In the genomic region with DNA sequence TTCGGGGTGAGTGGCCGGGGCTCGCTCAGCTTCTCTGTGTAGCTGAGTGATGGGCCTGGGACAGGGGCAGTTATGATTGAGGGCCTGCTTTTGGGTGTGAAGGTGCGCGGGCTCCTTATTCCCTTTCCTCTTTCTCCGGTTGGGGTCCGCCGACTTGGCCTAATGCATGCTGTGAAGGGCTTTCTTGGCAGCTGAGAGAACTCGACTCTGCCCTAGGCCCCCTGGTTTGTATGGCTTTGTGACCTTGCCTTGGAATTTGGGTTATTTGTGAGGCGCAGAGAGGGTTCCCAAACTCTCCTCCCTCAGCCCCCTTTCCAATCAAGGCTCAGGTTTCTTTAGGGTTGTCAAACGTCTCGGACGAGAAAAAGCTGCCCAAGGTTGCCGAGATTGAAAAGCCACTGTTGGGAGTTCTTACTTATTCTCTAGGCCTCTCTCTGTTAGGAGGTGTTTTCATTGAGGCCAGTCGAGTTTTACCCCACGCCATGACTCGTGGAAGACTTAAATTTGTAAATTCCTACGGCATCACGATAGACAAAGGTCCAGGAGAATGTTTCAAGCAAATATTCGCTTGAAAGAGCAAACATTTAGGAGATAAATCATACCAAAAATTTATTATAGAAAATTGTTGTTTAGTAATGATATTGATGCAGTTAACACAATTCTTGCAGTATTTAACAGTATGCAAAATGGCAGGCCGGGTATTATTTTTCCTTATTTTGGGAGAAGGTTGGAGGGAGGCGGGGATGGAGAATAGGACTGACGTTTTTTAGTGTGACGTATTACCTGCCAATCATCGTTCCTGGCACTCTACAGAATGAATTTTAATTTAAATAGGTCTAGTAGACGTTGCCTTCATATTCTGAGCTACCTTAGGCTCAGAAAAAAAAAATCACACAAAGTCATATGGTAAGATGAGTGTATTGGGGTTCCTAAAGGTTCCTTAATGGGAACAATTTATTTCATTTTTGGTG, we compare ENCODE assay signal across 9 cellular contexts. TPM values are rescaled to one million over a fixed set of nuclear protein-coding genes. Genes with fewer than 3 reads are reported as not detected.
A peak's percentile ranks its signal among the peaks of the same experiment; 100 is the strongest.
DNase-seq lines count a peak whose midpoint lies in the region; ATAC-seq, FAIRE-seq and TF ChIP-seq lines count a peak whose summit lies in the region.
"Had no signal": no experiment of that assay in that cellular context is flagged by ENCODE, and none has a peak within 500 bp of the region (broad histone marks: within the 10 kb centered on the region; RNA-seq: fewer than 3 reads in every experiment).

No MANE protein-coding gene starts in this region.

- H2AFZ ChIP-seq in keratinocyte (ENCODE audit: control insufficient read depth, low read length): peak overlapping the region; percentile 91

- no peaks in the 10 kb centered on the region for H3K9me1 ChIP-seq in keratinocyte (ENCODE audit: control insufficient read depth, extremely low read depth, insufficient read depth, low read length)

- H3K79me2 ChIP-seq in keratinocyte (ENCODE audit: control insufficient read depth, insufficient read depth, low read length): peaks cover 58% of the 10 kb centered on the region

- H3K27ac ChIP-seq in HUES6 (ENCODE audit: low read depth, low read length) (peak overlapping the region; percentile 84; the same call in 1 of the 2 replicates), keratinocyte (ENCODE audit: control insufficient read depth, insufficient read depth, low read length) (peak overlapping the region; percentile 85), stomach (peak overlapping the region; percentile 92 to 98 (median 96))

- ATAC-seq in GM21447 (IDR thresholded peaks at IDR 0.05; ENCODE audit: unreplicated experiment) (peak; percentile 27), GM18858 (IDR thresholded peaks at IDR 0.05; ENCODE audit: unreplicated experiment) (no peak)

- TF ChIP-seq EP300 in stomach (IDR thresholded peaks at IDR 0.05): no peak

- H3K9me3 ChIP-seq in ES-I3 (ENCODE audit: control insufficient read depth, insufficient read depth, low read length) (no peaks in the 10 kb centered on the region), HUES6 (ENCODE audit: control insufficient read depth, insufficient read depth, low read depth, low read length) (no peaks in the 10 kb centered on the region), keratinocyte (ENCODE audit: control insufficient read depth, low read depth, low read length) (no peaks in the 10 kb centered on the region), stomach (no peaks in the 10 kb centered on the region)

- dilution Hi-C loops in keratinocyte (cut with MboI; ENCODE audit: extremely low pct_ligation_motif_present, low sequenced_read_pairs): no loop called here

- H3K4me2 ChIP-seq in keratinocyte (ENCODE audit: control insufficient read depth, extremely low read depth, insufficient read depth, low read depth, low read length): peak overlapping the region; percentile 98

- WGBS in stomach, 5 donors: 6 to 16% (median 11%) methylated on average over 26 of the region's 26 CpGs

- no peaks in the 10 kb centered on the region; the same call in 1 of the 2 replicates for H3K36me3 ChIP-seq in ES-I3 (ENCODE audit: insufficient read depth, low read length)
- peaks cover 15% of the 10 kb centered on the region for H3K36me3 ChIP-seq in HUES6 (ENCODE audit: control insufficient read depth, insufficient read depth, low read length)
- no peaks in the 10 kb centered on the region for H3K36me3 ChIP-seq in keratinocyte (ENCODE audit: control insufficient read depth in 2 of 2, extremely low read depth in 1 of 2, insufficient read depth in 2 of 2, low read length in 2 of 2)
- peaks cover 0 to 14% (median 9%) of the 10 kb centered on the region in 4 donors for H3K36me3 ChIP-seq in stomach

- H3K9ac ChIP-seq in ES-I3 (ENCODE audit: low read depth, low read length) (peak overlapping the region; percentile 99), HUES6 (ENCODE audit: low read length) (peak overlapping the region; percentile 95), keratinocyte (ENCODE audit: control insufficient read depth, extremely low read depth, insufficient read depth, low read length) (peak overlapping the region; percentile 98)

- peaks cover 7% of the 10 kb centered on the region; the same call in 1 of the 2 replicates for H3K4me1 ChIP-seq in ES-I3 (ENCODE audit: insufficient read depth, low read length)
- H3K4me1 ChIP-seq in HUES6 (ENCODE audit: control insufficient read depth, insufficient read depth, low read length): peaks cover 13% of the 10 kb centered on the region
- peaks cover 17% of the 10 kb centered on the region for H3K4me1 ChIP-seq in keratinocyte (ENCODE audit: control insufficient read depth, extremely low read depth, insufficient read depth, low read length)
- H3K4me1 ChIP-seq in stomach: peaks cover 15 to 66% (median 39%) of the 10 kb centered on the region in 4 donors

- in situ Hi-C loops in astrocyte of the cerebellum (cut with HindIII; ENCODE audit: low sequenced_read_pairs): no loop called here

- TF ChIP-seq CTCF in astrocyte of the cerebellum (IDR thresholded peaks at IDR 0.05; ENCODE audit: low read depth, low read length, missing control alignments) (no peak), keratinocyte (optimal IDR thresholded peaks at IDR 0.05 in 1 of 3, IDR thresholded peaks at IDR 0.05 in 1 of 3, conservative IDR thresholded peaks at IDR 0.05 in 1 of 3; ENCODE audit: extremely low read depth in 1 of 3, insufficient read depth in 2 of 3, low read length in 3 of 3) (no peak), stomach (IDR thresholded peaks at IDR 0.05) (no peak)

- FAIRE-seq in keratinocyte (lab: Jason Lieb, UNC): no peak
- FAIRE-seq: colon had no signal

- no peak for TF ChIP-seq POLR2A in stomach (IDR thresholded peaks at IDR 0.05)

- H3K4me3 ChIP-seq in HUES6 (ENCODE audit: low read depth, low read length) (peak overlapping the region; percentile 89), astrocyte of the cerebellum (ENCODE audit: low read depth, low read length) (peak overlapping the region; percentile 84), keratinocyte (ENCODE audit: control insufficient read depth in 2 of 3, extremely low read depth in 1 of 3, insufficient read depth in 2 of 3, low read depth in 1 of 3, low read length in 3 of 3) (peak overlapping the region; percentile 69 to 84 (median 82)), stomach (peak overlapping the region; percentile 80 to 86 (median 82))

- no peaks in the 10 kb centered on the region for H4K20me1 ChIP-seq in keratinocyte (ENCODE audit: control insufficient read depth, extremely low read depth, insufficient read depth, low read length)

- intact Hi-C loops in stomach (cut with DNase I; ENCODE audit: low total_unique reads): no loop called here

- no peaks in the 10 kb centered on the region for H3K27me3 ChIP-seq in HUES6 (ENCODE audit: control insufficient read depth, insufficient read depth, low read length)
- H3K27me3 ChIP-seq in keratinocyte (ENCODE audit: control insufficient read depth, extremely low read depth, insufficient read depth, low read length): no peaks in the 10 kb centered on the region
- no peaks in the 10 kb centered on the region for H3K27me3 ChIP-seq in stomach

- DNase-seq in astrocyte of the cerebellum (ENCODE audit: low read depth): peak; percentile 4
- DNase-seq in keratinocyte (ENCODE audit: low read depth, low spot score): no peak
- no peak for DNase-seq in stomach
- no peak for DNase-seq in GF-D8 (lab: John Stamatoyannopoulos, UW)

RNA-seq across cellular contexts. Expression of a gene that starts 0.7 kb away (rescaled TPM):
- 18.1 to 28.5 TPM (median 22.0 TPM) in 3 replicates for polyA plus RNA-seq in keratinocyte
- 45.5 TPM for polyA plus RNA-seq in keratinocyte (2011; ENCODE audit: low read depth)
- polyA plus RNA-seq in keratinocyte (2011; cell fraction: cytosol; rRNA removed): 23.1 and 33.4 TPM in 2 replicates
- 25.9 and 33.6 TPM in 2 replicates for polyA plus RNA-seq in keratinocyte (2011; cell fraction: nucleus; rRNA removed)
- 18.5 and 23.1 TPM in 2 replicates for polyA plus RNA-seq in keratinocyte (2012; ENCODE audit: low replicate concordance)
- 9.0 to 18.3 TPM (median 17.7 TPM) in 3 replicates for polyA minus RNA-seq in keratinocyte
- 18.2 TPM for polyA minus RNA-seq in keratinocyte (2011; cell fraction: cytosol; rRNA and poly(A)+ RNA removed)
- polyA minus RNA-seq in keratinocyte (2011; cell fraction: nucleus; rRNA and poly(A)+ RNA removed): 16.8 and 25.8 TPM in 2 replicates
- total RNA-seq in stomach: 10 to 100 TPM in 4 of 5 donors, 1 to 10 TPM in 1; 4.1 to 45.9 (median 28.4) TPM
- 10 to 100 TPM; 18.8 to 25.2 (median 21.4) TPM for polyA plus RNA-seq in stomach

RNA-seq across cellular contexts. Expression of a gene that starts 0.9 kb away (rescaled TPM):
- 4.5 to 10.9 TPM (median 6.9 TPM) in 3 replicates for polyA plus RNA-seq in keratinocyte
- 3.1 TPM for polyA plus RNA-seq in keratinocyte (2011; ENCODE audit: low read depth)
- polyA plus RNA-seq in keratinocyte (2011; cell fraction: cytosol; rRNA removed): 6.3 and 7.5 TPM in 2 replicates
- polyA plus RNA-seq in keratinocyte (2011; cell fraction: nucleus; rRNA removed): 4.3 and 5.5 TPM in 2 replicates
- 6.7 and 8.0 TPM in 2 replicates for polyA plus RNA-seq in keratinocyte (2012; ENCODE audit: low replicate concordance)
- 1.1 to 2.5 TPM (median 1.1 TPM) in 3 replicates for polyA minus RNA-seq in keratinocyte
- polyA minus RNA-seq in keratinocyte (2011; cell fraction: cytosol; rRNA and poly(A)+ RNA removed): 5.4 TPM
- polyA minus RNA-seq in keratinocyte (2011; cell fraction: nucleus; rRNA and poly(A)+ RNA removed): 0.95 and 2.0 TPM in 2 replicates
- 10 to 100 TPM in 4 of 5 donors, 1 to 10 TPM in 1; 7.6 to 41.7 (median 26.8) TPM for total RNA-seq in stomach
- 10 to 100 TPM; 22.3 to 42.9 (median 40.0) TPM for polyA plus RNA-seq in stomach
